In the genomic region with DNA sequence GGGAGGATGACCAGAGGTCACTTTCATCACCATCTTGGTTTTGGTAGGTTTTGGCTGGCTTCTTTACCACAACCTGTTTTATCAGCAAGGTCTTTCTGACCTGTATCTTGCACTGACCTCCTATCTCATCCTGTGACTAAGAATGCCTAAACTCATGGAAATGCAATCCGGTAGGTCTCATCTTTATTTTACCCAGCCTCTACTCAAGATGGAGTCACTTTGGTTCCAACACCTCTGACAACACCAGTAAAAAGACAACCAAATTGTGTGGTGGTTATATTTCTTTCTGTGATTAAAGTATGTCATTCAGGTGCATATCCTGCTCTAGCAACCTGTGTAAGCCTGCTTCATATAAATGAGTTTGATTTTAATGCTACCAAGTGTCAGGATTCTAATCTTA, we compare ENCODE assay signal across 28 cellular contexts.
"Had no signal": no experiment of that assay in that cellular context is flagged by ENCODE, and none has a peak within 500 bp of the region (broad histone marks: within the 10 kb centered on the region; RNA-seq: fewer than 3 reads in every experiment).

No MANE protein-coding gene starts in this region.

- FAIRE-seq: colon, endometrium, endothelial cell of umbilical vein, frontal cortex had no signal

- H3K9me3 ChIP-seq: colonic mucosa, esophagus muscularis mucosa, esophagus squamous epithelium, gastrocnemius medialis, gastroesophageal sphincter, heart left ventricle had no signal

- H3K4me1 ChIP-seq: colonic mucosa, esophagus muscularis mucosa, esophagus squamous epithelium, foreskin keratinocyte, gastrocnemius medialis, gastroesophageal sphincter, heart left ventricle, heart right ventricle had no signal

- H3K36me3 ChIP-seq: colonic mucosa, esophagus muscularis mucosa, esophagus squamous epithelium, gastrocnemius medialis, gastroesophageal sphincter, heart left ventricle, heart right ventricle had no signal

- DNase-seq: colonic mucosa; cortex of kidney; dermis blood vessel endothelial cell; dorsolateral prefrontal cortex; effector CD4-positive, alpha-beta T cell; effector CD8-positive, alpha-beta T cell; effector memory CD4-positive, alpha-beta T cell; effector memory CD8-positive, alpha-beta T cell; endodermal cell; erythroblast; esophagus squamous epithelium; foreskin keratinocyte; foreskin melanocyte; gastrocnemius medialis; glutamatergic neuron; head of caudate nucleus; heart left ventricle; heart right ventricle had no signal

- H3K4me3 Mint-ChIP-seq: dendritic cell treated with granulocyte-macrophage colony-stimulating factor and Interleukin-4, amounts not matched to agents 40 ng/mL and 50 ng/mL, for 4 days; effector memory CD8-positive, alpha-beta T cell; endodermal cell had no signal

- H3K4me3 ChIP-seq: colonic mucosa, coronary artery, dorsolateral prefrontal cortex, esophagus muscularis mucosa, esophagus squamous epithelium, gastrocnemius medialis, gastroesophageal sphincter, heart left ventricle, heart right ventricle had no signal

- H3K9me3 Mint-ChIP-seq: dendritic cell treated with granulocyte-macrophage colony-stimulating factor and Interleukin-4, amounts not matched to agents 40 ng/mL and 50 ng/mL, for 4 days; endodermal cell had no signal

- ATAC-seq: effector memory CD8-positive, alpha-beta T cell; esophagus mucosa; foreskin keratinocyte; gastrocnemius medialis; gastroesophageal sphincter; heart left ventricle; heart right ventricle had no signal

- H3K27ac Mint-ChIP-seq: dendritic cell treated with granulocyte-macrophage colony-stimulating factor and Interleukin-4, amounts not matched to agents 40 ng/mL and 50 ng/mL, for 4 days; effector memory CD8-positive, alpha-beta T cell; endodermal cell had no signal

- H3K27me3 Mint-ChIP-seq: dendritic cell treated with granulocyte-macrophage colony-stimulating factor and Interleukin-4, amounts not matched to agents 40 ng/mL and 50 ng/mL, for 4 days; effector memory CD8-positive, alpha-beta T cell had no signal

- H3K27ac ChIP-seq: colonic mucosa, coronary artery, dorsolateral prefrontal cortex, epithelial cell of prostate, esophagus muscularis mucosa, esophagus squamous epithelium, foreskin keratinocyte, gastrocnemius medialis, gastroesophageal sphincter, heart left ventricle, heart right ventricle had no signal

- H3K27me3 ChIP-seq: colonic mucosa, esophagus muscularis mucosa, esophagus squamous epithelium, foreskin keratinocyte, gastrocnemius medialis, gastroesophageal sphincter, heart left ventricle, heart right ventricle had no signal

- H3K4me1 Mint-ChIP-seq: endodermal cell had no signal
